In the genomic region with DNA sequence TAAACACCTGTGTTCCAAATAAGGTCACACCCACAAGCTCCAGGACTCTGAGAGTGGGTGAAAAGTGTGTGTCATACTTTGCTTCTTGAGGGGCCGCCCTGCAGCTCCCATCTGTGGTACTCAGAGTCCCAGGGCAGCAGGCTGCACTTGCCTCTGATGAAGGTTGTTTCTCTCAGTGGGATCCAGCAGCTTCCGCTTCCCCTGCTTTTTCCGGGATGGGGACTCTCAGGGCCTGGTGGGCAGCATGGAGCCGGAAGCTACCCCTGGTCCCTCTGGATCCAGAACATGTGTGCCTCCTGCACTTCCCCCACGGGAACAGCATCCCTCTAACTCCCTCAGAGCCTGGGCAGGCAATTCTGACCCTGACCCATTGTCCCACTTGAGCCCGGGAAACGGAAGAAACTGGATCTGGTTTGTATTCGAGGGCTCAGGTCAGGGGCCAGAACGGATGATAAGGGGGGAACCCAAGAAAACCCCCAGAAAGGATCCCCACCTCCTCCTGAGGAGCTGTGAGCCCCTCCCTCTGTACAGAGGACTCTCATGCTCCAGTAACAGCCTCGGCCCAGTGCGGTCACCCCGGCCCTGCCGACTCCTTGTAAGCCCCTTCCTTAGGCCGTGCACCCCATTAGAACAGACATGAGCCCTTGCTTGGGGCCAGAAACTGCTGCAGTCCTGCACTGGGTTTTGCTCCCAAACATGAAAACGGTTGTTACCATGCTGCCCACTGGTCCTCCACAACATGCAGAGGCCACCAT, we compare ENCODE assay signal across 29 cellular contexts.
"Had no signal": no experiment of that assay in that cellular context is flagged by ENCODE, and none has a peak within 500 bp of the region (broad histone marks: within the 10 kb centered on the region; RNA-seq: fewer than 3 reads in every experiment).

No MANE protein-coding gene starts in this region.

- H3K9me3 Mint-ChIP-seq: natural killer cell treated with Interleukin-12 subunit alpha and Interleukin-12 subunit beta and Interleukin-15 and Interleukin-18, amount 100 ng/mL, for 72 hours; stimulated activated effector memory CD8-positive, alpha-beta T cell treated with anti-CD3 and anti-CD28 coated beads, Interleukin-12 subunit alpha, Interleukin-12 subunit beta, amount 100 ng/mL, for 72 hours had no signal

- H3K36me3 ChIP-seq: colonic mucosa, esophagus muscularis mucosa, gastroesophageal sphincter, heart right ventricle, neural progenitor cell, prostate gland, thoracic aorta, tibial nerve, upper lobe of left lung had no signal

- H2AFZ ChIP-seq: neural progenitor cell had no signal

- H3K4me2 ChIP-seq: neural progenitor cell had no signal

- H3K27ac ChIP-seq: colonic mucosa, esophagus muscularis mucosa, foreskin keratinocyte, gastroesophageal sphincter, heart right ventricle, neural progenitor cell, prostate gland, thoracic aorta, tibial nerve, upper lobe of left lung had no signal

- H3K4me1 Mint-ChIP-seq: central memory CD8-positive, alpha-beta T cell; mesothelial cell of epicardium; stimulated activated effector memory CD8-positive, alpha-beta T cell treated with anti-CD3 and anti-CD28 coated beads, Interleukin-12 subunit alpha, Interleukin-12 subunit beta, amount 100 ng/mL, for 72 hours had no signal

- H3K9ac ChIP-seq: neural progenitor cell had no signal

- H3K9me3 ChIP-seq: colonic mucosa, mucosa of descending colon, prostate gland had no signal

- H3K4me3 ChIP-seq: colonic mucosa, esophagus muscularis mucosa, gastroesophageal sphincter, heart right ventricle, lung, mucosa of descending colon, neural progenitor cell, prostate gland, thoracic aorta, tibial nerve, upper lobe of left lung had no signal

- H3K36me3 Mint-ChIP-seq: mesothelial cell of epicardium; natural killer cell treated with Interleukin-12 subunit alpha and Interleukin-12 subunit beta and Interleukin-15 and Interleukin-18, amount 100 ng/mL, for 72 hours; neural progenitor cell; stimulated activated effector memory CD8-positive, alpha-beta T cell treated with anti-CD3 and anti-CD28 coated beads, Interleukin-12 subunit alpha, Interleukin-12 subunit beta, amount 100 ng/mL, for 72 hours had no signal

- H3K27me3 ChIP-seq: colonic mucosa, foreskin keratinocyte, neural progenitor cell, tibial nerve, upper lobe of left lung had no signal

- H3K27ac Mint-ChIP-seq: memory B cell; mesothelial cell of epicardium; natural killer cell treated with Interleukin-12 subunit alpha and Interleukin-12 subunit beta and Interleukin-15 and Interleukin-18, amount 100 ng/mL, for 72 hours; neural progenitor cell; stimulated activated effector memory CD8-positive, alpha-beta T cell treated with anti-CD3 and anti-CD28 coated beads, Interleukin-12 subunit alpha, Interleukin-12 subunit beta, amount 100 ng/mL, for 72 hours had no signal

- H3K4me1 ChIP-seq: colonic mucosa, esophagus muscularis mucosa, foreskin keratinocyte, gastroesophageal sphincter, heart right ventricle, neural progenitor cell, prostate gland, tibial nerve, upper lobe of left lung had no signal

- DNase-seq: colonic mucosa; dermis blood vessel endothelial cell; effector memory CD4-positive, alpha-beta T cell; foreskin keratinocyte; heart right ventricle; hippocampal formation; left cardiac atrium; mucosa of descending colon; naive B cell; nucleus accumbens; right cardiac atrium; small intestine; stimulated activated CD4-positive, alpha-beta T cell treated with anti-CD3 and anti-CD28 coated beads, Interleukin-2, amount 100 ng/mL, for 24 hours; stimulated activated CD4-positive, alpha-beta T cell treated with anti-CD3 and anti-CD28 coated beads, Interleukin-4, amount 100 ng/mL, for 24 hours; stimulated activated naive CD4-positive, alpha-beta T cell treated with Interleukin-2 at 50 U/mL for 16 hours; substantia nigra had no signal

- ATAC-seq: foreskin keratinocyte; gastroesophageal sphincter; heart right ventricle; left cardiac atrium; mucosa of descending colon; natural killer cell treated with Interleukin-12 subunit alpha and Interleukin-12 subunit beta and Interleukin-15 and Interleukin-18, amount 100 ng/mL, for 72 hours; right cardiac atrium; stimulated activated effector memory CD8-positive, alpha-beta T cell treated with anti-CD3 and anti-CD28 coated beads, Interleukin-12 subunit alpha, Interleukin-12 subunit beta, amount 100 ng/mL, for 72 hours had no signal

- H3K4me3 Mint-ChIP-seq: central memory CD8-positive, alpha-beta T cell; memory B cell; mesothelial cell of epicardium; naive B cell; natural killer cell treated with Interleukin-12 subunit alpha and Interleukin-12 subunit beta and Interleukin-15 and Interleukin-18, amount 100 ng/mL, for 72 hours; stimulated activated effector memory CD8-positive, alpha-beta T cell treated with anti-CD3 and anti-CD28 coated beads, Interleukin-12 subunit alpha, Interleukin-12 subunit beta, amount 100 ng/mL, for 72 hours had no signal
